15 cellular contexts compared by ENCODE assay signal in the genomic region with DNA sequence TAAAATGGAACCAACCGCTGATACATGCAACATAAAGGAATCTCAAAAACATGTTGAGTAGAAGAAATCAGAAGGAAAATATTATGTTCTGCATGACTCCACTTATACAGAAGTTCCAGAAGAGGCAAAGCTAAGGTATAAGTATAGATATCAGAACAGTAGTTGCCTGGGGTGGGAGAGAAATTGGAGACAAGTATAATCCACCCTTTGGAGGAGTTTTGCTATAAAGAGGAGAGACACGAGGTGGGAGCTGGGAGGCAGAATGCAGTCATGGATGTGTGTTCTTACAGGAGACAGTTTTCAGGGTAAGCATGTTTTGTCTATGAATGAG.
DNase-seq lines count a peak whose midpoint lies in the region; ATAC-seq and TF ChIP-seq lines count a peak whose summit lies in the region.
"Had no signal": no experiment of that assay in that cellular context is flagged by ENCODE, and none has a peak within 500 bp of the region (broad histone marks: within the 10 kb centered on the region; RNA-seq: fewer than 3 reads in every experiment).

No MANE protein-coding gene starts in this region.

- no peaks in the 10 kb centered on the region for H3K9me3 ChIP-seq in CD8-positive, alpha-beta memory T cell (ENCODE audit: low read length)
- H3K9me3 ChIP-seq in OCI-LY3 (ENCODE audit: insufficient read depth, low read length) (no peaks in the 10 kb centered on the region), endodermal cell (ENCODE audit: control insufficient read depth, low read length) (no peaks in the 10 kb centered on the region), left lung (no peaks in the 10 kb centered on the region)
- H3K9me3 ChIP-seq: BE2C, psoas muscle, upper lobe of left lung had no signal

- H3K36me3 ChIP-seq in CD8-positive, alpha-beta memory T cell (ENCODE audit: insufficient read depth, low read length) = no peaks in the 10 kb centered on the region
- H3K36me3 ChIP-seq in OCI-LY3 (replicated peaks; ENCODE audit: low read depth, low read length) = no peaks in the 10 kb centered on the region
- no peaks in the 10 kb centered on the region for H3K36me3 ChIP-seq in endodermal cell (ENCODE audit: control insufficient read depth, insufficient read depth, low read length)
- H3K36me3 ChIP-seq in left lung = no peaks in the 10 kb centered on the region
- H3K36me3 ChIP-seq: BE2C, upper lobe of left lung had no signal

- peaks cover 33 to 55% (median 53%) of the 10 kb centered on the region in 3 donors for H3K4me1 Mint-ChIP-seq in CD8-positive, alpha-beta memory T cell
- peaks cover 65% of the 10 kb centered on the region for H3K4me1 Mint-ChIP-seq in endodermal cell

- DNase-seq in CD8-positive, alpha-beta memory T cell = no peak
- DNase-seq in endodermal cell (no peak), mucosa of gallbladder (ENCODE audit: low spot score) (no peak), left lung (no peak), germinal center (ENCODE audit: low spot score) (no peak)
- DNase-seq: BE2C, MV-4-11, naive B cell, psoas muscle, upper lobe of left lung, WERI-Rb-1 had no signal

- H3K4me1 ChIP-seq in CD8-positive, alpha-beta memory T cell (ENCODE audit: insufficient read depth, low read length) = peaks cover 10% of the 10 kb centered on the region
- H3K4me1 ChIP-seq in OCI-LY3 (ENCODE audit: low read length) = peaks cover 59% of the 10 kb centered on the region
- H3K4me1 ChIP-seq in endodermal cell (ENCODE audit: control insufficient read depth, insufficient read depth, low read length) = peaks cover 26% of the 10 kb centered on the region
- peaks cover 0 to 22% of the 10 kb centered on the region in 2 donors for H3K4me1 ChIP-seq in left lung
- H3K4me1 ChIP-seq: upper lobe of left lung had no signal

- H3K79me2 ChIP-seq in OCI-LY3 (ENCODE audit: low read length) = peaks cover 26% of the 10 kb centered on the region

- H3K27me3 Mint-ChIP-seq in CD8-positive, alpha-beta memory T cell = peaks cover 0 to 1% of the 10 kb centered on the region in 2 donors
- no peaks in the 10 kb centered on the region for H3K27me3 Mint-ChIP-seq in endodermal cell (ENCODE audit: insufficient read depth)
- H3K27me3 Mint-ChIP-seq: naive B cell; stimulated activated memory B cell treated with anti-CD40 and anti-IgM and Interleukin-4, amounts not matched to agents 10 μg/mL and 1 μg/mL and 100 μg/mL, for 72 hours had no signal

- H3K36me3 Mint-ChIP-seq in CD8-positive, alpha-beta memory T cell = peaks cover 2 to 19% (median 5%) of the 10 kb centered on the region in 3 donors
- H3K36me3 Mint-ChIP-seq in endodermal cell (ENCODE audit: low read depth) = peaks cover 14% of the 10 kb centered on the region

- H3K27ac Mint-ChIP-seq in CD8-positive, alpha-beta memory T cell = peak overlapping the region in 6 of 8 donors; percentile 5 to 79 (median 42)
- H3K27ac Mint-ChIP-seq in endodermal cell = peak overlapping the region; percentile 79
- H3K27ac Mint-ChIP-seq: stimulated activated memory B cell treated with anti-CD40 and anti-IgM and Interleukin-4, amounts not matched to agents 10 μg/mL and 1 μg/mL and 100 μg/mL, for 72 hours had no signal

- no peak overlapping the region for H3K27ac ChIP-seq in CD8-positive, alpha-beta memory T cell (ENCODE audit: low read depth, low read length)
- H3K27ac ChIP-seq in OCI-LY3 (ENCODE audit: low read length) (no peak overlapping the region), endodermal cell (ENCODE audit: low read depth, low read length) (no peak overlapping the region), left lung (no peak overlapping the region)
- H3K27ac ChIP-seq: psoas muscle, upper lobe of left lung, WERI-Rb-1 had no signal

- POLR2A ChIA-PET in CD8-positive, alpha-beta memory T cell (lab: Charles Lee) = no interaction called here

- H3K9ac ChIP-seq in OCI-LY3 (ENCODE audit: low read length) (no peak overlapping the region), endodermal cell (ENCODE audit: extremely low read depth, low read length, poor library complexity, severe bottlenecking) (peak overlapping the region; percentile 17)

- 76 to 81% methylated on average over 2 of the region's 2 CpGs for WGBS in endodermal cell (ENCODE audit: insufficient coverage in 1 of 2, insufficient read length in 1 of 2), 2 experiments

- ATAC-seq in GM19452 (IDR thresholded peaks at IDR 0.05; ENCODE audit: unreplicated experiment) (peak; percentile 12), left lung (no peak), HG02763 (IDR thresholded peaks at IDR 0.05; ENCODE audit: unreplicated experiment) (no peak)

- CTCF ChIA-PET in CD8-positive, alpha-beta memory T cell (lab: Charles Lee) = no interaction called here

- TF ChIP-seq CTCF in OCI-LY3 (IDR thresholded peaks at IDR 0.05; ENCODE audit: low read depth, low read length) = no peak
- TF ChIP-seq CTCF in endodermal cell (conservative IDR thresholded peaks at IDR 0.05) = no peak
- no peak for TF ChIP-seq CTCF in left lung (IDR thresholded peaks at IDR 0.05)

- no peaks in the 10 kb centered on the region for H3K9me3 Mint-ChIP-seq in CD8-positive, alpha-beta memory T cell
- no peaks in the 10 kb centered on the region for H3K9me3 Mint-ChIP-seq in endodermal cell
- H3K9me3 Mint-ChIP-seq: naive B cell; stimulated activated memory B cell treated with anti-CD40 and anti-IgM and Interleukin-4, amounts not matched to agents 10 μg/mL and 1 μg/mL and 100 μg/mL, for 72 hours had no signal

- H3K27me3 ChIP-seq in CD8-positive, alpha-beta memory T cell (ENCODE audit: insufficient read depth, low read length, poor library complexity, severe bottlenecking) = no peaks in the 10 kb centered on the region
- peaks cover 19% of the 10 kb centered on the region for H3K27me3 ChIP-seq in OCI-LY3 (ENCODE audit: low read depth, low read length)
- H3K27me3 ChIP-seq in endodermal cell (ENCODE audit: control insufficient read depth, insufficient read depth, low read length, poor library complexity, severe bottlenecking) = no peaks in the 10 kb centered on the region
- H3K27me3 ChIP-seq in left lung = no peaks in the 10 kb centered on the region
- H3K27me3 ChIP-seq: BE2C, upper lobe of left lung had no signal

- intact Hi-C loops in left lung (cut with DNase I) = no loop called here

- H4K20me1 ChIP-seq in OCI-LY3 (ENCODE audit: insufficient read depth, low read length) = peaks cover 78% of the 10 kb centered on the region

- peak overlapping the region in 2 of 7 donors; percentile 6 for H3K4me3 Mint-ChIP-seq in CD8-positive, alpha-beta memory T cell
- H3K4me3 Mint-ChIP-seq in endodermal cell = peak overlapping the region; percentile 41
- H3K4me3 Mint-ChIP-seq: naive B cell; stimulated activated memory B cell treated with anti-CD40 and anti-IgM and Interleukin-4, amounts not matched to agents 10 μg/mL and 1 μg/mL and 100 μg/mL, for 72 hours had no signal

- peak overlapping the region; percentile 67 for H3K4me2 ChIP-seq in OCI-LY3 (ENCODE audit: low read length)

- no peak overlapping the region for H2AFZ ChIP-seq in OCI-LY3 (ENCODE audit: low read depth, low read length)

- no peak overlapping the region for H3K4me3 ChIP-seq in CD8-positive, alpha-beta memory T cell (ENCODE audit: low read length)
- H3K4me3 ChIP-seq in OCI-LY3 (ENCODE audit: low read length) = peak overlapping the region; percentile 44
- peak overlapping the region; percentile 68 for H3K4me3 ChIP-seq in endodermal cell (ENCODE audit: low read length)
- H3K4me3 ChIP-seq in left lung = no peak overlapping the region
- H3K4me3 ChIP-seq: psoas muscle, upper lobe of left lung had no signal

Comparison
In these comparisons a context has a peak if more than half of its experiments do, and no peak if none do; other contexts are left out.
1. H3K4me3 ChIP-seq: peak in OCI-LY3 (single experiment) and endodermal cell (single experiment); none in CD8-positive, alpha-beta memory T cell (single experiment) and left lung (0 of 2).